25 cellular contexts compared by ENCODE assay signal in the genomic region with DNA sequence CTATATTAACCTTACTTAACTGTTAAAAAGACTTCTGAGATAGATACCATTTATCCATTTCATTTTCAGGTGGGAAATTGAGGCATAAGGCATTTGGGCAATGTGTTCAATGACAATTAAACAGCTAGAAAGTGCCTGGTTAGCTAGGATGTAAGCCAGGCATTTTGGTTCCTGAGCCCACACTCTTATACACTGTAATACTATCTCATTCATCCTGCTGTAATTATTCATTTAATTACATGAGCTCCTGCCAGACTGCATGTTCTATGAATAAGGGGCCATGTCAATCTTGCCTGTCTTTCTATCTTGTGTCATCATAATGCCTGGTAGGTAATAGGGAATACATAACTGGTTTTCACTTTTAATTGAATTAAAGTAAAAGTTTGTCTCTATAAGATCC.
"Had no signal": no experiment of that assay in that cellular context is flagged by ENCODE, and none has a peak within 500 bp of the region (broad histone marks: within the 10 kb centered on the region; RNA-seq: fewer than 3 reads in every experiment).

No MANE protein-coding gene starts in this region.

- H3K27me3 ChIP-seq: breast epithelium, colonic mucosa, SJSA1 had no signal

- H3K36me3 ChIP-seq: breast epithelium, colonic mucosa, SJSA1 had no signal

- DNase-seq: activated B cell treated with CpG ODN at 0.5 μM for 24 hours; activated CD4-positive, alpha-beta T cell treated with anti-CD3 and anti-CD28 coated beads for 1 hour; activated CD4-positive, alpha-beta T cell treated with anti-CD3 and anti-CD28 coated beads, Interleukin-2, amount 10 ng/mL, durations not matched to agents 24 days and 14 days; activated CD4-positive, alpha-beta T cell treated with anti-CD3 and anti-CD28 coated beads, Interleukin-2, amount 50 U/mL, for 48 hours; activated CD8-positive, alpha-beta memory T cell treated with anti-CD3 and anti-CD28 coated beads, Interleukin-2, amount 10 ng/mL, durations not matched to agents 7 days and 5 days; activated effector memory CD4-positive, alpha-beta T cell treated with Interleukin-2 at 50 U/mL for 16 hours; activated naive CD4-positive, alpha-beta T cell; activated T-cell treated with anti-CD3 and anti-CD28 coated beads, Interleukin-2, amount 50 U/mL, for 24 hours; aorta; caudate nucleus; colonic mucosa; KG1; NCI-H1048; NCI-H1417 treated with DMSO at 0.1 percent for 48 hours; NCI-H187; NCI-H2081; NCI-H345; NCI-H510A; NCI-H526 treated with DMSO at 0.1 percent for 48 hours; PC-3; SHP77; T-helper 17 cell; T-helper 9 cell had no signal

- ATAC-seq: activated CD8-positive, alpha-beta memory T cell treated with anti-CD3 and anti-CD28 coated beads, Interleukin-2, amount 10 ng/mL, durations not matched to agents 7 days and 5 days; PC-3; T-helper 17 cell had no signal

- H3K27ac ChIP-seq: breast epithelium, colonic mucosa, SJSA1 had no signal

- H3K4me3 ChIP-seq: breast epithelium, colonic mucosa, SJSA1 had no signal

- H3K4me1 ChIP-seq: breast epithelium, colonic mucosa, SJSA1 had no signal

- H3K9me3 ChIP-seq: breast epithelium, colonic mucosa, SJSA1 had no signal
